In genomic region chr21:45003331-45004058, GRCh38 we compare ENCODE assay signal across 1 cellular context.
TF ChIP-seq lines count a peak whose summit lies in the region.

No MANE protein-coding gene starts in this region.

TF ChIP-seq in HepG2, 621 proteins besides CTCF, POLR2A, EP300 and RAD21 (continued from another document and continues in another):
- TF ChIP-seq ZNF512B (CRISPR knock-in tag; IDR thresholded peaks at IDR 0.05; ENCODE audit: borderline replicate concordance) (no peak), ZNF691 (CRISPR knock-in tag; IDR thresholded peaks at IDR 0.05; ENCODE audit: borderline replicate concordance, low read depth) (no peak), PATZ1 (CRISPR knock-in tag; IDR thresholded peaks at IDR 0.05) (0 out of 2 replicates have a peak, but pooled peaks have one; percentile 40), ZNF263 (CRISPR knock-in tag; IDR thresholded peaks at IDR 0.05) (peak; percentile 93), RXRB (CRISPR knock-in tag; IDR thresholded peaks at IDR 0.05; ENCODE audit: borderline replicate concordance) (no peak), BRD4 (CRISPR knock-in tag; IDR thresholded peaks at IDR 0.05) (no peak), IKZF4 (CRISPR knock-in tag; IDR thresholded peaks at IDR 0.05; ENCODE audit: borderline replicate concordance, low read depth, not compliant biosample characterization) (no peak), MTA3 (CRISPR knock-in tag; IDR thresholded peaks at IDR 0.05) (no peak), TRAFD1 (CRISPR knock-in tag; IDR thresholded peaks at IDR 0.05; ENCODE audit: borderline replicate concordance) (no peak), ZNF7 (CRISPR knock-in tag; IDR thresholded peaks at IDR 0.05) (no peak), ZNF407 (CRISPR knock-in tag; IDR thresholded peaks at IDR 0.05; ENCODE audit: not compliant biosample characterization) (no peak), PHF5A (CRISPR knock-in tag; IDR thresholded peaks at IDR 0.05; ENCODE audit: low read depth, unreplicated experiment) (no peak), ZNF30 (CRISPR knock-in tag; IDR thresholded peaks at IDR 0.05) (no peak), ZBTB7A (CRISPR knock-in tag; IDR thresholded peaks at IDR 0.05) (0 out of 2 replicates have a peak, but pooled peaks have one; percentile 30), BRCA1 (CRISPR knock-in tag; IDR thresholded peaks at IDR 0.05) (no peak), SMARCC2 (IDR thresholded peaks at IDR 0.05) (no peak), RFX3 (CRISPR knock-in tag; IDR thresholded peaks at IDR 0.05) (no peak), BATF2 (CRISPR knock-in tag; IDR thresholded peaks at IDR 0.05) (no peak), ZNF12 (CRISPR knock-in tag; IDR thresholded peaks at IDR 0.05) (no peak), ZNF121 (CRISPR knock-in tag; IDR thresholded peaks at IDR 0.05) (peak; percentile 21; the same call in 1 of the 2 replicates), ZNF614 (CRISPR knock-in tag; IDR thresholded peaks at IDR 0.05; ENCODE audit: borderline replicate concordance) (no peak), ZBTB1 (CRISPR knock-in tag; IDR thresholded peaks at IDR 0.05; ENCODE audit: borderline replicate concordance) (no peak), GMEB2 (CRISPR knock-in tag; IDR thresholded peaks at IDR 0.05; ENCODE audit: low read depth) (no peak), HNF4A (CRISPR knock-in tag; IDR thresholded peaks at IDR 0.05) (no peak), ZNF160 (CRISPR knock-in tag; IDR thresholded peaks at IDR 0.05) (no peak), KDM5B (CRISPR knock-in tag; IDR thresholded peaks at IDR 0.05; ENCODE audit: borderline replicate concordance) (no peak), POGZ (CRISPR knock-in tag; IDR thresholded peaks at IDR 0.05) (no peak), TBL1XR1 (IDR thresholded peaks at IDR 0.05; ENCODE audit: borderline replicate concordance, low read length, partially characterized antibody) (no peak), ZNF883 (CRISPR knock-in tag; IDR thresholded peaks at IDR 0.05; ENCODE audit: not compliant biosample characterization) (no peak), MTA1 (CRISPR knock-in tag; IDR thresholded peaks at IDR 0.05; ENCODE audit: borderline replicate concordance) (no peak), HIC2 (CRISPR knock-in tag; IDR thresholded peaks at IDR 0.05; ENCODE audit: low read depth) (peak; percentile 45; the same call in 1 of the 2 replicates), ZNF569 (CRISPR knock-in tag; IDR thresholded peaks at IDR 0.05; ENCODE audit: borderline replicate concordance) (no peak), TMF1 (CRISPR knock-in tag; IDR thresholded peaks at IDR 0.05; ENCODE audit: low read depth) (no peak), JUNB (CRISPR knock-in tag; IDR thresholded peaks at IDR 0.05; ENCODE audit: borderline replicate concordance) (no peak), CREBL2 (CRISPR knock-in tag; IDR thresholded peaks at IDR 0.05; ENCODE audit: borderline replicate concordance) (no peak), CCAR2 (optimal IDR thresholded peaks at IDR 0.05; ENCODE audit: low read depth, low read length) (no peak), HNRNPL (IDR thresholded peaks at IDR 0.05; ENCODE audit: low read depth, low read length) (0 out of 2 replicates have a peak, but pooled peaks have one; percentile 55), ZNF547 (CRISPR knock-in tag; IDR thresholded peaks at IDR 0.05) (no peak), JARID2 (CRISPR knock-in tag; IDR thresholded peaks at IDR 0.05; ENCODE audit: insufficient replicate concordance) (no peak), FOXC1 (CRISPR knock-in tag; IDR thresholded peaks at IDR 0.05; ENCODE audit: borderline replicate concordance) (no peak), ZNF354B (CRISPR knock-in tag; IDR thresholded peaks at IDR 0.05) (no peak), KDM3A (CRISPR knock-in tag; IDR thresholded peaks at IDR 0.05; ENCODE audit: low read depth) (no peak), ZNF629 (CRISPR knock-in tag; conservative IDR thresholded peaks at IDR 0.05) (no peak), DDIT3 (CRISPR knock-in tag; IDR thresholded peaks at IDR 0.05) (no peak)
